Comparison of ENCODE assay signal across 18 cellular contexts in the genomic region with DNA sequence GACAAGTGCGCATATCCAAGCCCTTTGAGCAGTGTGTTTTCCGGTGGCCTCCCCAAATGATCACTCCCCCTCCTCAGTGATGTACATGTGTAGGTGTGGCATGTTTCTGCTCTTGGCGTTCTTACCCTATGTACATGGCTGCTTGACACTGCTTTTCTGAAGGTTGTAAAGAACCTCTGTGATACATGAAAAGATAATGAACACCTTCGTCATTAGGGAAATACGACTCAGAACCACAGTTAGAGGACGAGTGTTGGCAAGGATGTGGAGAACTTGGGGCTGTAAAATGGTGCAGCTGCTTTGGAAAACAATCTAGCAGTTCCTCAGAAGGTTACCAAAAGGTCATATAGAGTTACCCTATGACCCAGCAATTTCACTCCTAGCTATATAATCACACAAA.
"Had no signal": no experiment of that assay in that cellular context is flagged by ENCODE, and none has a peak within 500 bp of the region (broad histone marks: within the 10 kb centered on the region; RNA-seq: fewer than 3 reads in every experiment).

No MANE protein-coding gene starts in this region.

- H3K9me3 ChIP-seq: thyroid gland had no signal

- H3K4me1 ChIP-seq: foreskin keratinocyte, thyroid gland had no signal

- H3K27ac Mint-ChIP-seq: activated CD4-positive, alpha-beta T cell treated with anti-CD3 and anti-CD28 coated beads, Interleukin-2, amount 10 ng/mL, durations not matched to agents 7 days and 5 days; activated T-helper 1 cell treated with anti-CD3 and anti-CD28 coated beads, Interleukin-12 subunit alpha, Interleukin-12 subunit beta, Interleukin-2, Interleukin-4 antibody, amounts not matched to agents 30 ng/mL and 10 ng/mL and 1 ng/mL, durations not matched to agents 14 hours and 24 hours and 36 hours; dendritic cell treated with granulocyte-macrophage colony-stimulating factor and Interleukin-4, amounts not matched to agents 40 ng/mL and 50 ng/mL, for 4 days; progenitor cell of endocrine pancreas had no signal

- DNase-seq: activated CD4-positive, alpha-beta T cell treated with anti-CD3 and anti-CD28 coated beads, Interleukin-2, amount 10 ng/mL, durations not matched to agents 7 days and 5 days; activated gamma-delta T cell treated with Interleukin-2 at 50 U/mL for 16 hours; brain microvascular endothelial cell; effector CD8-positive, alpha-beta T cell; foreskin keratinocyte; occipital lobe; stimulated activated CD4-positive, alpha-beta T cell treated with anti-CD3 and anti-CD28 coated beads, Interleukin-12 subunit alpha, Interleukin-12 subunit beta, amount 100 ng/mL, for 4 hours; stimulated activated CD4-positive, alpha-beta T cell treated with anti-CD3 and anti-CD28 coated beads, Interleukin-1b, Interleukin-23, amount 100 ng/mL, for 48 hours; stimulated activated CD8-positive, alpha-beta memory T cell treated with anti-CD3 and anti-CD28 coated beads, Interleukin-4, amount 100 ng/mL, for 48 hours; stimulated activated naive CD4-positive, alpha-beta T cell treated with Interleukin-2 at 50 U/mL for 16 hours; T1000; thyroid gland had no signal

- H3K4me3 Mint-ChIP-seq: activated CD4-positive, alpha-beta T cell treated with anti-CD3 and anti-CD28 coated beads, Interleukin-2, amount 10 ng/mL, durations not matched to agents 7 days and 5 days; activated T-helper 1 cell treated with anti-CD3 and anti-CD28 coated beads, Interleukin-12 subunit alpha, Interleukin-12 subunit beta, Interleukin-2, Interleukin-4 antibody, amounts not matched to agents 30 ng/mL and 10 ng/mL and 1 ng/mL, durations not matched to agents 14 hours and 24 hours and 36 hours; dendritic cell treated with granulocyte-macrophage colony-stimulating factor and Interleukin-4, amounts not matched to agents 40 ng/mL and 50 ng/mL, for 4 days; nephron had no signal

- H3K27me3 Mint-ChIP-seq: activated CD4-positive, alpha-beta T cell treated with anti-CD3 and anti-CD28 coated beads, Interleukin-2, amount 10 ng/mL, durations not matched to agents 7 days and 5 days; dendritic cell treated with granulocyte-macrophage colony-stimulating factor and Interleukin-4, amounts not matched to agents 40 ng/mL and 50 ng/mL, for 4 days; progenitor cell of endocrine pancreas had no signal

- H3K9me3 Mint-ChIP-seq: activated CD4-positive, alpha-beta T cell treated with anti-CD3 and anti-CD28 coated beads, Interleukin-2, amount 10 ng/mL, durations not matched to agents 7 days and 5 days; activated T-helper 1 cell treated with anti-CD3 and anti-CD28 coated beads, Interleukin-12 subunit alpha, Interleukin-12 subunit beta, Interleukin-2, Interleukin-4 antibody, amounts not matched to agents 30 ng/mL and 10 ng/mL and 1 ng/mL, durations not matched to agents 14 hours and 24 hours and 36 hours; dendritic cell treated with granulocyte-macrophage colony-stimulating factor and Interleukin-4, amounts not matched to agents 40 ng/mL and 50 ng/mL, for 4 days; nephron had no signal

- H3K27me3 ChIP-seq: brain microvascular endothelial cell, foreskin keratinocyte, hepatocyte, thyroid gland had no signal

- H3K4me1 Mint-ChIP-seq: activated CD4-positive, alpha-beta T cell treated with anti-CD3 and anti-CD28 coated beads, Interleukin-2, amount 10 ng/mL, durations not matched to agents 7 days and 5 days; nephron had no signal

- ATAC-seq: foreskin keratinocyte had no signal

- H3K27ac ChIP-seq: brain microvascular endothelial cell, epithelial cell of prostate, foreskin keratinocyte, hepatocyte, thyroid gland had no signal

- H3K4me3 ChIP-seq: hepatocyte, thyroid gland had no signal
